17 cellular contexts compared by ENCODE assay signal in the genomic region with DNA sequence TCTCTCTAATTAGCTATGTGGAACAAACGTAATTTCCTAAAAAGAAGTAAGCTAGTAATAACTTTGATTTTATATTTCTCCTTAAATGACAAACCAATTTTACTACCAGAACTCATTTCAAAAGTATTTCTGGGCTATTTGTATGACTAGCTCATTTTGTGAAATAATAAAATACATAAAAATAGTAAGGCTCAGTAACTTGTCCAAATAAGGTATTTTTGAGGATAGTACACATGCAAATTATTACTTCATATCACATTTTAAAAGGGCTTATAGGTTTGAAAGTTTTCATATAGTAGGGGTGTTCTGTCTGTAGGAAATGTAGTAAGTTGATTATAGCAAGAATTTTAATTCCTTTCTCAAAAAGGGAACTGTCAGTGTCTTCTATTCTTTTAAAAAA.
"Had no signal": no experiment of that assay in that cellular context is flagged by ENCODE, and none has a peak within 500 bp of the region (broad histone marks: within the 10 kb centered on the region; RNA-seq: fewer than 3 reads in every experiment).

No MANE protein-coding gene starts in this region.

- H3K27ac ChIP-seq: cardiac muscle cell, lower lobe of right lung, parathyroid adenoma, upper lobe of right lung had no signal

- H3K4me1 ChIP-seq: lower lobe of right lung, parathyroid adenoma, upper lobe of right lung had no signal

- ATAC-seq: activated CD4-positive, CD25-positive, alpha-beta regulatory T cell treated with anti-CD3 and anti-CD28 coated beads, Interleukin-2, amount 50 U/mL, for 24 hours; activated T-helper 17 cell treated with anti-CD3 and anti-CD28 coated beads, Interleukin-2, amount 50 U/mL, for 72 hours; left cardiac atrium; lower lobe of right lung; stimulated activated naive B cell treated with anti-CD40 and anti-IgM and Interleukin-4, amounts not matched to agents 10 μg/mL and 1 μg/mL and 100 μg/mL, for 72 hours; upper lobe of right lung had no signal

- H3K9me3 ChIP-seq: lower lobe of right lung, upper lobe of right lung had no signal

- H3K4me3 ChIP-seq: cardiac muscle cell, lower lobe of right lung, upper lobe of right lung had no signal

- H3K36me3 ChIP-seq: cardiac muscle cell, lower lobe of right lung, upper lobe of right lung had no signal

- DNase-seq: activated CD4-positive, alpha-beta T cell treated with anti-CD3 and anti-CD28 coated beads, Interleukin-2, amount 50 U/mL, for 1 hour; activated naive CD4-positive, alpha-beta T cell treated with Interleukin-2 at 50 U/mL for 16 hours; activated T-cell treated with anti-CD3 and anti-CD28 coated beads for 4 hours; effector CD4-positive, alpha-beta T cell; left cardiac atrium; lower lobe of right lung; retina; stimulated activated CD4-positive, alpha-beta T cell treated with anti-CD3 and anti-CD28 coated beads, Interleukin-15, amount 100 ng/mL, for 24 hours; stimulated activated CD4-positive, alpha-beta T cell treated with anti-CD3 and anti-CD28 coated beads, Interleukin-4, amount 100 ng/mL, for 1 hour; stimulated activated naive B cell treated with anti-CD40 and anti-IgM and Interleukin-4, amounts not matched to agents 10 μg/mL and 1 μg/mL and 100 μg/mL, for 72 hours; upper lobe of right lung had no signal

- H3K9ac ChIP-seq: parathyroid adenoma had no signal

- H3K27me3 ChIP-seq: cardiac muscle cell, upper lobe of right lung had no signal

- FAIRE-seq: colon, endothelial cell of umbilical vein had no signal
